Comparison of ENCODE assay signal across 1 cellular context in the genomic region with DNA sequence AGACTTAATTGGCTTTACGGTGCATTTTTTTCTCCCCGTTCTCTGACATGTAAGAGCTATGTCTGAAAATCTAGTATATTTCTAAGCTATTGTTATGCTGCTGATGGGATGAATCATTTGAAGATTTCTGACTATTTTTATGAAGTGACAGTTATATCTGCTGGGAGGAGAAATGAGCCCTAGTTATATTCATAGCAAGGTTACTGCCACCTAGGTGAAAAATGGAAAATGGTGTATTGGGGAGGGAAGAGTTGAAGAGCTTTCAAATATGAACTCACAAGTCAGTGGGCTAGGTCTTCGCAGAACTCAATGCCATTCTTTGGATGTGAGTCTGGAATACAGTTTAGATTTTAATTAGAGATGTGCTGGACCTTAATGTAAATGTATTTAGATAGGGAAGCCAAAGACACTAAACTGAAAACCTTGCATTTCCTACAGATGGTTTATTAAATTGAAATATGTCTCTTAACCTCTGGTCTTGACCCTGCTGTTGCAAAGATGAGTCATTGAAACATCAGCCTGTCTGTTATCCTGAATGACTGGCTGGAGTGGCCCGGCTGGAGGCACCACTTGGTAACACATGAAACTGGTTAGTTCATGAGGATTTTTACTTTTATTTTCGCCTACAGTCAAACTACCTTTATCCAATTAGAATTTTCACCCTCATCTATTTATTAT.
TF ChIP-seq lines count a peak whose summit lies in the region.

No MANE protein-coding gene starts in this region.

TF ChIP-seq in WTC11, 78 proteins besides CTCF, POLR2A, EP300 and RAD21 (continued from another document):
- TF ChIP-seq, protein P1, sequence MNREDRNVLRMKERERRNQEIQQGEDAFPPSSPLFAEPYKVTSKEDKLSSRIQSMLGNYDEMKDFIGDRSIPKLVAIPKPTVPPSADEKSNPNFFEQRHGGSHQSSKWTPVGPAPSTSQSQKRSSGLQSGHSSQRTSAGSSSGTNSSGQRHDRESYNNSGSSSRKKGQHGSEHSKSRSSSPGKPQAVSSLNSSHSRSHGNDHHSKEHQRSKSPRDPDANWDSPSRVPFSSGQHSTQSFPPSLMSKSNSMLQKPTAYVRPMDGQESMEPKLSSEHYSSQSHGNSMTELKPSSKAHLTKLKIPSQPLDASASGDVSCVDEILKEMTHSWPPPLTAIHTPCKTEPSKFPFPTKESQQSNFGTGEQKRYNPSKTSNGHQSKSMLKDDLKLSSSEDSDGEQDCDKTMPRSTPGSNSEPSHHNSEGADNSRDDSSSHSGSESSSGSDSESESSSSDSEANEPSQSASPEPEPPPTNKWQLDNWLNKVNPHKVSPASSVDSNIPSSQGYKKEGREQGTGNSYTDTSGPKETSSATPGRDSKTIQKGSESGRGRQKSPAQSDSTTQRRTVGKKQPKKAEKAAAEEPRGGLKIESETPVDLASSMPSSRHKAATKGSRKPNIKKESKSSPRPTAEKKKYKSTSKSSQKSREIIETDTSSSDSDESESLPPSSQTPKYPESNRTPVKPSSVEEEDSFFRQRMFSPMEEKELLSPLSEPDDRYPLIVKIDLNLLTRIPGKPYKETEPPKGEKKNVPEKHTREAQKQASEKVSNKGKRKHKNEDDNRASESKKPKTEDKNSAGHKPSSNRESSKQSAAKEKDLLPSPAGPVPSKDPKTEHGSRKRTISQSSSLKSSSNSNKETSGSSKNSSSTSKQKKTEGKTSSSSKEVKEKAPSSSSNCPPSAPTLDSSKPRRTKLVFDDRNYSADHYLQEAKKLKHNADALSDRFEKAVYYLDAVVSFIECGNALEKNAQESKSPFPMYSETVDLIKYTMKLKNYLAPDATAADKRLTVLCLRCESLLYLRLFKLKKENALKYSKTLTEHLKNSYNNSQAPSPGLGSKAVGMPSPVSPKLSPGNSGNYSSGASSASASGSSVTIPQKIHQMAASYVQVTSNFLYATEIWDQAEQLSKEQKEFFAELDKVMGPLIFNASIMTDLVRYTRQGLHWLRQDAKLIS (CRISPR knock-in tag; IDR thresholded peaks at IDR 0.05; ENCODE audit: borderline replicate concordance) = no peak
- TF ChIP-seq RELA (CRISPR knock-in tag; IDR thresholded peaks at IDR 0.05; ENCODE audit: borderline replicate concordance) = no peak
- TF ChIP-seq JUN (CRISPR knock-in tag; IDR thresholded peaks at IDR 0.05) = no peak
- TF ChIP-seq, protein P2, sequence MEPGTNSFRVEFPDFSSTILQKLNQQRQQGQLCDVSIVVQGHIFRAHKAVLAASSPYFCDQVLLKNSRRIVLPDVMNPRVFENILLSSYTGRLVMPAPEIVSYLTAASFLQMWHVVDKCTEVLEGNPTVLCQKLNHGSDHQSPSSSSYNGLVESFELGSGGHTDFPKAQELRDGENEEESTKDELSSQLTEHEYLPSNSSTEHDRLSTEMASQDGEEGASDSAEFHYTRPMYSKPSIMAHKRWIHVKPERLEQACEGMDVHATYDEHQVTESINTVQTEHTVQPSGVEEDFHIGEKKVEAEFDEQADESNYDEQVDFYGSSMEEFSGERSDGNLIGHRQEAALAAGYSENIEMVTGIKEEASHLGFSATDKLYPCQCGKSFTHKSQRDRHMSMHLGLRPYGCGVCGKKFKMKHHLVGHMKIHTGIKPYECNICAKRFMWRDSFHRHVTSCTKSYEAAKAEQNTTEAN (CRISPR knock-in tag; IDR thresholded peaks at IDR 0.05) = no peak
- no peak for TF ChIP-seq SMAD3 (CRISPR knock-in tag; IDR thresholded peaks at IDR 0.05; ENCODE audit: borderline replicate concordance)
- TF ChIP-seq, protein P3, sequence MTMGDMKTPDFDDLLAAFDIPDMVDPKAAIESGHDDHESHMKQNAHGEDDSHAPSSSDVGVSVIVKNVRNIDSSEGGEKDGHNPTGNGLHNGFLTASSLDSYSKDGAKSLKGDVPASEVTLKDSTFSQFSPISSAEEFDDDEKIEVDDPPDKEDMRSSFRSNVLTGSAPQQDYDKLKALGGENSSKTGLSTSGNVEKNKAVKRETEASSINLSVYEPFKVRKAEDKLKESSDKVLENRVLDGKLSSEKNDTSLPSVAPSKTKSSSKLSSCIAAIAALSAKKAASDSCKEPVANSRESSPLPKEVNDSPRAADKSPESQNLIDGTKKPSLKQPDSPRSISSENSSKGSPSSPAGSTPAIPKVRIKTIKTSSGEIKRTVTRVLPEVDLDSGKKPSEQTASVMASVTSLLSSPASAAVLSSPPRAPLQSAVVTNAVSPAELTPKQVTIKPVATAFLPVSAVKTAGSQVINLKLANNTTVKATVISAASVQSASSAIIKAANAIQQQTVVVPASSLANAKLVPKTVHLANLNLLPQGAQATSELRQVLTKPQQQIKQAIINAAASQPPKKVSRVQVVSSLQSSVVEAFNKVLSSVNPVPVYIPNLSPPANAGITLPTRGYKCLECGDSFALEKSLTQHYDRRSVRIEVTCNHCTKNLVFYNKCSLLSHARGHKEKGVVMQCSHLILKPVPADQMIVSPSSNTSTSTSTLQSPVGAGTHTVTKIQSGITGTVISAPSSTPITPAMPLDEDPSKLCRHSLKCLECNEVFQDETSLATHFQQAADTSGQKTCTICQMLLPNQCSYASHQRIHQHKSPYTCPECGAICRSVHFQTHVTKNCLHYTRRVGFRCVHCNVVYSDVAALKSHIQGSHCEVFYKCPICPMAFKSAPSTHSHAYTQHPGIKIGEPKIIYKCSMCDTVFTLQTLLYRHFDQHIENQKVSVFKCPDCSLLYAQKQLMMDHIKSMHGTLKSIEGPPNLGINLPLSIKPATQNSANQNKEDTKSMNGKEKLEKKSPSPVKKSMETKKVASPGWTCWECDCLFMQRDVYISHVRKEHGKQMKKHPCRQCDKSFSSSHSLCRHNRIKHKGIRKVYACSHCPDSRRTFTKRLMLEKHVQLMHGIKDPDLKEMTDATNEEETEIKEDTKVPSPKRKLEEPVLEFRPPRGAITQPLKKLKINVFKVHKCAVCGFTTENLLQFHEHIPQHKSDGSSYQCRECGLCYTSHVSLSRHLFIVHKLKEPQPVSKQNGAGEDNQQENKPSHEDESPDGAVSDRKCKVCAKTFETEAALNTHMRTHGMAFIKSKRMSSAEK (CRISPR knock-in tag; IDR thresholded peaks at IDR 0.05; ENCODE audit: borderline replicate concordance) = no peak
- TF ChIP-seq, protein P4, sequence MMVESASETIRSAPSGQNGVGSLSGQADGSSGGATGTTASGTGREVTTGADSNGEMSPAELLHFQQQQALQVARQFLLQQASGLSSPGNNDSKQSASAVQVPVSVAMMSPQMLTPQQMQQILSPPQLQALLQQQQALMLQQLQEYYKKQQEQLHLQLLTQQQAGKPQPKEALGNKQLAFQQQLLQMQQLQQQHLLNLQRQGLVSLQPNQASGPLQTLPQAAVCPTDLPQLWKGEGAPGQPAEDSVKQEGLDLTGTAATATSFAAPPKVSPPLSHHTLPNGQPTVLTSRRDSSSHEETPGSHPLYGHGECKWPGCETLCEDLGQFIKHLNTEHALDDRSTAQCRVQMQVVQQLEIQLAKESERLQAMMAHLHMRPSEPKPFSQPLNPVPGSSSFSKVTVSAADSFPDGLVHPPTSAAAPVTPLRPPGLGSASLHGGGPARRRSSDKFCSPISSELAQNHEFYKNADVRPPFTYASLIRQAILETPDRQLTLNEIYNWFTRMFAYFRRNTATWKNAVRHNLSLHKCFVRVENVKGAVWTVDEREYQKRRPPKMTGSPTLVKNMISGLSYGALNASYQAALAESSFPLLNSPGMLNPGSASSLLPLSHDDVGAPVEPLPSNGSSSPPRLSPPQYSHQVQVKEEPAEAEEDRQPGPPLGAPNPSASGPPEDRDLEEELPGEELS (CRISPR knock-in tag; IDR thresholded peaks at IDR 0.05) = no peak
- TF ChIP-seq, protein P5, sequence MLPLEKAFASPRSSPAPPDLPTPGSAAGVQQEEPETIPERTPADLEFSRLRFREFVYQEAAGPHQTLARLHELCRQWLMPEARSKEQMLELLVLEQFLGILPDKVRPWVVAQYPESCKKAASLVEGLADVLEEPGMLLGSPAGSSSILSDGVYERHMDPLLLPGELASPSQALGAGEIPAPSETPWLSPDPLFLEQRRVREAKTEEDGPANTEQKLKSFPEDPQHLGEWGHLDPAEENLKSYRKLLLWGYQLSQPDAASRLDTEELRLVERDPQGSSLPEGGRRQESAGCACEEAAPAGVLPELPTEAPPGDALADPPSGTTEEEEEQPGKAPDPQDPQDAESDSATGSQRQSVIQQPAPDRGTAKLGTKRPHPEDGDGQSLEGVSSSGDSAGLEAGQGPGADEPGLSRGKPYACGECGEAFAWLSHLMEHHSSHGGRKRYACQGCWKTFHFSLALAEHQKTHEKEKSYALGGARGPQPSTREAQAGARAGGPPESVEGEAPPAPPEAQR (CRISPR knock-in tag; IDR thresholded peaks at IDR 0.05) = no peak
- TF ChIP-seq, protein P6, sequence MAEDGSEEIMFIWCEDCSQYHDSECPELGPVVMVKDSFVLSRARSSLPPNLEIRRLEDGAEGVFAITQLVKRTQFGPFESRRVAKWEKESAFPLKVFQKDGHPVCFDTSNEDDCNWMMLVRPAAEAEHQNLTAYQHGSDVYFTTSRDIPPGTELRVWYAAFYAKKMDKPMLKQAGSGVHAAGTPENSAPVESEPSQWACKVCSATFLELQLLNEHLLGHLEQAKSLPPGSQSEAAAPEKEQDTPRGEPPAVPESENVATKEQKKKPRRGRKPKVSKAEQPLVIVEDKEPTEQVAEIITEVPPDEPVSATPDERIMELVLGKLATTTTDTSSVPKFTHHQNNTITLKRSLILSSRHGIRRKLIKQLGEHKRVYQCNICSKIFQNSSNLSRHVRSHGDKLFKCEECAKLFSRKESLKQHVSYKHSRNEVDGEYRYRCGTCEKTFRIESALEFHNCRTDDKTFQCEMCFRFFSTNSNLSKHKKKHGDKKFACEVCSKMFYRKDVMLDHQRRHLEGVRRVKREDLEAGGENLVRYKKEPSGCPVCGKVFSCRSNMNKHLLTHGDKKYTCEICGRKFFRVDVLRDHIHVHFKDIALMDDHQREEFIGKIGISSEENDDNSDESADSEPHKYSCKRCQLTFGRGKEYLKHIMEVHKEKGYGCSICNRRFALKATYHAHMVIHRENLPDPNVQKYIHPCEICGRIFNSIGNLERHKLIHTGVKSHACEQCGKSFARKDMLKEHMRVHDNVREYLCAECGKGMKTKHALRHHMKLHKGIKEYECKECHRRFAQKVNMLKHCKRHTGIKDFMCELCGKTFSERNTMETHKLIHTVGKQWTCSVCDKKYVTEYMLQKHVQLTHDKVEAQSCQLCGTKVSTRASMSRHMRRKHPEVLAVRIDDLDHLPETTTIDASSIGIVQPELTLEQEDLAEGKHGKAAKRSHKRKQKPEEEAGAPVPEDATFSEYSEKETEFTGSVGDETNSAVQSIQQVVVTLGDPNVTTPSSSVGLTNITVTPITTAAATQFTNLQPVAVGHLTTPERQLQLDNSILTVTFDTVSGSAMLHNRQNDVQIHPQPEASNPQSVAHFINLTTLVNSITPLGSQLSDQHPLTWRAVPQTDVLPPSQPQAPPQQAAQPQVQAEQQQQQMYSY (CRISPR knock-in tag; IDR thresholded peaks at IDR 0.05) = no peak
